In the genomic region with DNA sequence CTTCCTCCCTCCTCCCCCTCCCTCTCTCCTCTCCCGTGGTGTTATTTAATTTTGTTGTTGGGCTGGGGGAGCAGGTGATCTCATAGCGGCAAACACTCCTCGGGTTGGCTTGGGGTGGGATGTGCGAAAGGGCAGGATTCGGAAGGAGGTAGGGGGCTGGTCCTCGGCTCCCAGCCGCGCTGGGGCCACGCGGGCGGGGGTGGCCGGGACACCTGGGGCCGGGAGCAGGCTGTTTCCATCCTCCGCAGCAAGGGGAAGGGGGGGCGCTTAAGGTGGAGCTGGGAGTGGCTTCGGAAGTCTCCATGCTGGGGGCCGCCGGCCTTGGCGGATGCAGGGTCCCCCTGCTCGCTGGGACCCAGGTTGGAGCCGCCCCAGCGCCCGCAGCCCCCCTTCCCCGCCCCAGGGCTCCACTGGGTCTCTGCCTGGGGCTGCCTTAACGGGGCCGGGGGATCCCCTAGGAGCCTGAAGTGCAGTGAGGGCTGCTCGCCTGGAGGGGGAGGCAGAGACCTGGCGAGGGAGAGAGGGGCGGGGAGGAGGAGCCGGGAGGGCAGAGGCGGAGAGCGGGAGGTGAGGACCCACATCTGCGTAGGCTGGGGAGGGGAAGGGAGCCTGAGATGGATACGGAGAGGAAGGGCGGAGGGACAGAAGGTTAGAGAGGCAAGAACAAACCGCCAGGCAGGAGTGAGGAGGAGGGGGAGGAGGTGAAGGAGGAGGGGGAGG, we compare ENCODE assay signal across 8 cellular contexts. TPM values are rescaled to one million over a fixed set of nuclear protein-coding genes. Genes with fewer than 3 reads are reported as not detected.
DNase-seq lines count a peak whose midpoint lies in the region; ATAC-seq, FAIRE-seq and TF ChIP-seq lines count a peak whose summit lies in the region.

No MANE protein-coding gene starts in this region.

- no peak for TF ChIP-seq POLR2A in NB4 (IDR thresholded peaks at IDR 0.05; ENCODE audit: extremely low read depth, insufficient read length)
- TF ChIP-seq POLR2A in thyroid gland (IDR thresholded peaks at IDR 0.05), result peak in 1 of 2 donors; percentile 35

- no peaks in the 10 kb centered on the region for H3K9me2 ChIP-seq in SK-N-SH

- no peak for TF ChIP-seq EP300 in SK-N-SH (IDR thresholded peaks at IDR 0.05; ENCODE audit: borderline replicate concordance in 1 of 2, low read depth in 1 of 2, low read length in 1 of 2)

- intact Hi-C loops in Right ventricle myocardium inferior (cut with DNase I), result loop anchor here (1.0 to 5.0 kb wide), 3 partner anchors 29 to 196 kb away; no protein-coding TSS in a partner anchor
- intact Hi-C loops in pancreas (cut with DNase I), result loop anchor here in 1 of 3 donors (10.0 kb wide), 1 partner anchor 198 kb away; no protein-coding TSS in a partner anchor
- intact Hi-C loops in thyroid gland (cut with DNase I), result loop anchor here (10.0 kb wide), 1 partner anchor 188 kb away; the partner anchor contains the start of gene HSD17B14

- H3K27me3 ChIP-seq in SK-N-SH (ENCODE audit: insufficient read depth) (no peaks in the 10 kb centered on the region), pancreas (no peaks in the 10 kb centered on the region), thyroid gland (no peaks in the 10 kb centered on the region)

- FAIRE-seq in pancreas (lab: Jason Lieb, UNC), result no peak

- DNase-seq in EL, result peak; percentile 88
- peak; percentile 99 for DNase-seq in NB4 (ENCODE audit: low read depth)
- peak; percentile 96 for DNase-seq in SK-N-SH
- peak; percentile 87 for DNase-seq in Right ventricle myocardium inferior (ENCODE audit: missing footprints)
- peak; percentile 88 to 97 (median 92) for DNase-seq in pancreas
- peak; percentile 90 to 93 for DNase-seq in thyroid gland

- H3K9ac ChIP-seq in SK-N-SH, result peak overlapping the region; percentile 55

- TF ChIP-seq CTCF in HEK293 (tag by site-specific recombination; IDR thresholded peaks at IDR 0.05) (peak; percentile 96), NB4 (IDR thresholded peaks at IDR 0.05; ENCODE audit: low read depth, low read length) (peak; percentile 100), SK-N-SH (IDR thresholded peaks at IDR 0.05) (peak; percentile 76), pancreas (IDR thresholded peaks at IDR 0.05) (peak; percentile 73 to 86 (median 84)), thyroid gland (IDR thresholded peaks at IDR 0.05) (peak; percentile 59 to 93 (median 84))

- H3K4me3 ChIP-seq in HEK293 (ENCODE audit: low read depth, low read length) (peak overlapping the region; percentile 44), NB4 (ENCODE audit: low read depth, low read length) (peak overlapping the region; percentile 17), SK-N-SH (ENCODE audit: low read depth in 2 of 2, low read length in 1 of 2) (peak overlapping the region; percentile 43 to 74), pancreas (peak overlapping the region; percentile 15 to 52 (median 36)), thyroid gland (replicated peaks in 1 of 3) (peak overlapping the region; percentile 20 to 51 (median 41))

- no peaks in the 10 kb centered on the region for H3K36me3 Mint-ChIP-seq in activated naive CD4-positive, alpha-beta T cell treated with anti-CD3 and anti-CD28 coated beads, Interleukin-2, amount 50 U/mL, for 24 hours

- H3K9me3 ChIP-seq in HEK293 (ENCODE audit: control insufficient read depth, insufficient read depth, low read depth, low read length) (no peaks in the 10 kb centered on the region), SK-N-SH (no peaks in the 10 kb centered on the region), pancreas (no peaks in the 10 kb centered on the region), thyroid gland (no peaks in the 10 kb centered on the region)

- TF ChIP-seq RAD21 in SK-N-SH (IDR thresholded peaks at IDR 0.05; ENCODE audit: low read length), result peak; percentile 90

- under 1% methylated on average over 32 of the region's 36 CpGs for WGBS in SK-N-SH (ENCODE audit: low lambda C conversion rate)
- 1 to 2% methylated on average over 21 to 34 of the region's 36 CpGs for WGBS in pancreas, 2 donors
- WGBS in thyroid gland, 2 donors, result 1% methylated on average over 23 to 26 of the region's 36 CpGs

- H3K27me3 Mint-ChIP-seq in activated naive CD4-positive, alpha-beta T cell treated with anti-CD3 and anti-CD28 coated beads, Interleukin-2, amount 50 U/mL, for 24 hours, result no peaks in the 10 kb centered on the region

- POLR2A ChIA-PET in HEK293 (lab: Yijun Ruan, JAX) (interaction anchor here (0.5 to 3.9 kb wide), 20 partner anchors 8 to 329 kb away, joined by 3 to 39 read pairs (median 5); partner anchors contain the start of genes BCAT2, DBP, FUT1 and RPL18), SK-N-SH (lab: Yijun Ruan, JAX) (interaction anchor here (0.6 to 1.9 kb wide), 7 partner anchors 12 to 149 kb away, joined by 3 to 9 read pairs (median 6); partner anchors contain the start of genes RPL18 and SPHK2)

- H3K36me3 ChIP-seq in HEK293 (ENCODE audit: control insufficient read depth in 2 of 2, insufficient read depth in 1 of 2, low read length in 2 of 2) (no peaks in the 10 kb centered on the region), SK-N-SH (replicated peaks in 1 of 2; ENCODE audit: control insufficient read depth in 1 of 2, insufficient read depth in 2 of 2, low read length in 1 of 2) (no peaks in the 10 kb centered on the region), pancreas (no peaks in the 10 kb centered on the region), thyroid gland (no peaks in the 10 kb centered on the region)

- H3K4me1 Mint-ChIP-seq in activated naive CD4-positive, alpha-beta T cell treated with anti-CD3 and anti-CD28 coated beads, Interleukin-2, amount 50 U/mL, for 24 hours, result peaks cover 47% of the 10 kb centered on the region

- H3K79me2 ChIP-seq in SK-N-SH (ENCODE audit: insufficient read depth), result no peaks in the 10 kb centered on the region

- peak overlapping the region; percentile 99 for H3K4me2 ChIP-seq in SK-N-SH

- no peaks in the 10 kb centered on the region for H4K20me1 ChIP-seq in SK-N-SH (ENCODE audit: insufficient read depth)

- H3F3A ChIP-seq in SK-N-SH (replicated peaks; ENCODE audit: insufficient read depth), result peaks cover 11% of the 10 kb centered on the region

- ATAC-seq in Right ventricle myocardium inferior, result peak; percentile 92
- ATAC-seq in pancreas, result peak; percentile 88 to 95 (median 91)

- CTCF ChIA-PET in HEK293 (lab: Yijun Ruan, JAX), result interaction anchor here (0.5 to 3.5 kb wide), 29 partner anchors 9 to 624 kb away, joined by 3 to 30 read pairs (median 3); partner anchors contain the start of gene HSD17B14
- CTCF ChIA-PET in SK-N-SH (lab: Yijun Ruan, JAX), result interaction anchor here (0.6 to 2.7 kb wide), 27 partner anchors 8 to 324 kb away, joined by 3 to 35 read pairs (median 4); partner anchors contain the start of genes BAX, FUT1 and HSD17B14

- peak overlapping the region; percentile 83 for H3K4me3 Mint-ChIP-seq in activated naive CD4-positive, alpha-beta T cell treated with anti-CD3 and anti-CD28 coated beads, Interleukin-2, amount 50 U/mL, for 24 hours

- H3K4me1 ChIP-seq in HEK293 (ENCODE audit: control insufficient read depth, insufficient read depth, low read length) (peaks cover 9% of the 10 kb centered on the region), SK-N-SH (ENCODE audit: control insufficient read depth in 1 of 2, insufficient read depth in 2 of 2, low read depth in 1 of 2, low read length in 1 of 2) (peaks cover 4 to 6% of the 10 kb centered on the region in 2 experiments; a peak in 2 of 4 replicates), pancreas (peaks cover 0 to 3% (median 0%) of the 10 kb centered on the region in 3 donors), thyroid gland (peaks cover 13 to 23% of the 10 kb centered on the region in 2 donors)

- peak overlapping the region; percentile 96 for H2AFZ ChIP-seq in SK-N-SH (ENCODE audit: low read depth)

- H3K9me3 Mint-ChIP-seq in activated naive CD4-positive, alpha-beta T cell treated with anti-CD3 and anti-CD28 coated beads, Interleukin-2, amount 50 U/mL, for 24 hours, result no peaks in the 10 kb centered on the region

- peak overlapping the region; percentile 70 for H3K27ac ChIP-seq in HEK293 (ENCODE audit: extremely low read depth, low read depth, low read length)
- H3K27ac ChIP-seq in SK-N-SH (ENCODE audit: low read depth in 2 of 2, low read length in 1 of 2), result peak overlapping the region; percentile 54 to 69
- H3K27ac ChIP-seq in pancreas, result peak overlapping the region; percentile 56 to 86 (median 79)
- H3K27ac ChIP-seq in thyroid gland, result peak overlapping the region; percentile 88 to 94 (median 89)

- H3K27ac Mint-ChIP-seq in activated naive CD4-positive, alpha-beta T cell treated with anti-CD3 and anti-CD28 coated beads, Interleukin-2, amount 50 U/mL, for 24 hours, result peak overlapping the region; percentile 87

RNA-seq across cellular contexts. Expression of gene CA11, which starts 0.4 kb away (rescaled TPM):
- polyA plus RNA-seq in SK-N-SH (2012; rRNA removed), result 13.1 and 13.5 TPM in 2 replicates
- polyA plus RNA-seq in SK-N-SH (2012; cell fraction: cytosol; rRNA removed), result 12.8 and 15.5 TPM in 2 replicates
- 10.4 and 10.7 TPM in 2 replicates for polyA plus RNA-seq in SK-N-SH (2012; cell fraction: nucleus; rRNA removed)
- total RNA-seq in Right ventricle myocardium inferior, result 8.4 TPM
- 1 to 10 TPM; 2.6 to 6.2 (median 4.5) TPM for total RNA-seq in pancreas
- polyA plus RNA-seq in pancreas, result 10 to 100 TPM; 10.2 to 15.2 TPM
- total RNA-seq in thyroid gland, result 10 to 100 TPM in 1 of 4 donors, 1 to 10 TPM in 3; 4.6 to 13.4 (median 6.3) TPM

RNA-seq across cellular contexts. Expression of gene DBP, which starts 9.2 kb away (rescaled TPM):
- polyA plus RNA-seq in SK-N-SH (2012; rRNA removed), result 7.8 and 12.6 TPM in 2 replicates
- polyA plus RNA-seq in SK-N-SH (2012; cell fraction: cytosol; rRNA removed), result 7.3 and 10.3 TPM in 2 replicates
- 8.6 and 13.4 TPM in 2 replicates for polyA plus RNA-seq in SK-N-SH (2012; cell fraction: nucleus; rRNA removed)
- 15.2 TPM for total RNA-seq in Right ventricle myocardium inferior
- 1 to 10 TPM; 3.3 to 8.3 (median 6.5) TPM for total RNA-seq in pancreas
- polyA plus RNA-seq in pancreas, result 10 to 100 TPM in 1 of 2 donors, 1 to 10 TPM in 1; 4.7 to 11.4 TPM
- 10 to 100 TPM; 18.9 to 32.8 (median 25.1) TPM for total RNA-seq in thyroid gland

RNA-seq across cellular contexts. Expression of gene NTN5, which starts 26.5 kb away (rescaled TPM):
- polyA plus RNA-seq in SK-N-SH (2012; rRNA removed) (0.57 and 0.74 TPM in 2 replicates), pancreas (1 to 10 TPM in 1 of 2 donors, under 1 TPM in 1; 0.38 to 1.8 TPM)
- polyA plus RNA-seq in SK-N-SH (2012; cell fraction: cytosol; rRNA removed), result 0.12 and 0.37 TPM in 2 replicates
- polyA plus RNA-seq in SK-N-SH (2012; cell fraction: nucleus; rRNA removed), result 5.0 and 7.0 TPM in 2 replicates
- total RNA-seq in Right ventricle myocardium inferior (0.14 TPM), pancreas (under 1 TPM in 5 of 6 donors, not detected in 1; 0.12 to 0.37 (median 0.20) TPM), thyroid gland (1 to 10 TPM in 1 of 4 donors, under 1 TPM in 2, not detected in 1; 0.45 to 1.2 (median 0.78) TPM)

RNA-seq across cellular contexts. Expression of gene SPHK2, which starts 27.0 kb away (rescaled TPM):
- 14.1 and 14.8 TPM in 2 replicates for polyA plus RNA-seq in SK-N-SH (2012; rRNA removed)
- polyA plus RNA-seq in SK-N-SH (2012; cell fraction: cytosol; rRNA removed), result 6.1 and 8.8 TPM in 2 replicates
- 42.4 and 44.9 TPM in 2 replicates for polyA plus RNA-seq in SK-N-SH (2012; cell fraction: nucleus; rRNA removed)
- total RNA-seq in Right ventricle myocardium inferior, result 7.2 TPM
- 10 to 100 TPM in 1 of 6 donors, 1 to 10 TPM in 5; 4.3 to 11.0 (median 6.6) TPM for total RNA-seq in pancreas
- 10 to 100 TPM; 15.9 to 24.0 TPM for polyA plus RNA-seq in pancreas
- total RNA-seq in thyroid gland, result 10 to 100 TPM; 17.1 to 45.4 (median 31.4) TPM

RNA-seq across cellular contexts. Expression of gene RPL18, which starts 27.4 kb away (rescaled TPM):
- polyA plus RNA-seq in SK-N-SH (2012; rRNA removed) (2,114 and 2,225 TPM in 2 replicates), pancreas (1,000 to 10,000 TPM; 1,358 to 2,344 TPM)
- 1,690 and 2,536 TPM in 2 replicates for polyA plus RNA-seq in SK-N-SH (2012; cell fraction: cytosol; rRNA removed)
- 725 and 988 TPM in 2 replicates for polyA plus RNA-seq in SK-N-SH (2012; cell fraction: nucleus; rRNA removed)
- total RNA-seq in Right ventricle myocardium inferior (604 TPM), pancreas (1,000 to 10,000 TPM in 4 of 6 donors, 100 to 1,000 TPM in 2; 881 to 1,605 (median 1,071) TPM), thyroid gland (1,000 to 10,000 TPM; 1,845 to 2,426 (median 1,951) TPM)

Comparison
In these comparisons a context has a peak if more than half of its experiments do, and no peak if none do; other contexts are left out.
1. Peak in every context shown above with its lines: DNase-seq, ATAC-seq, H3K4me3 ChIP-seq and H3K27ac ChIP-seq.